ENCODE assay signal across 20 cellular contexts in genomic region chr14:34275038-34275437, GRCh38.
DNase-seq lines count a peak whose midpoint lies in the region; ATAC-seq, FAIRE-seq and TF ChIP-seq lines count a peak whose summit lies in the region.
"Had no signal": no experiment of that assay in that cellular context is flagged by ENCODE, and none has a peak within 500 bp of the region (broad histone marks: within the 10 kb centered on the region; RNA-seq: fewer than 3 reads in every experiment).

No MANE protein-coding gene starts in this region.

- no peaks in the 10 kb centered on the region for H3K36me3 ChIP-seq in smooth muscle cell (ENCODE audit: low read depth)
- H3K36me3 ChIP-seq: SJCRH30 had no signal

- no peaks in the 10 kb centered on the region for H3K9me3 ChIP-seq in smooth muscle cell (replicated peaks; ENCODE audit: low read depth)
- H3K9me3 ChIP-seq: SJCRH30 had no signal

- FAIRE-seq in H54 (lab: Jason Lieb, UNC), result peak; percentile 27
- FAIRE-seq: GM12892, GM18507 had no signal

- 72% methylated on average over 4 of the region's 4 CpGs for WGBS in smooth muscle cell (ENCODE audit: low lambda C conversion rate)

- H3K27ac ChIP-seq in smooth muscle cell (ENCODE audit: low read depth), result peak overlapping the region; percentile 58
- H3K27ac ChIP-seq: HL-60, SJCRH30 had no signal

- peaks cover 11% of the 10 kb centered on the region for H3F3A ChIP-seq in smooth muscle cell (ENCODE audit: low read depth)

- H2AFZ ChIP-seq in smooth muscle cell (ENCODE audit: low read depth), result peak overlapping the region; percentile 70

- H3K9ac ChIP-seq in smooth muscle cell (ENCODE audit: low read depth), result no peak overlapping the region

- H3K79me2 ChIP-seq in smooth muscle cell (ENCODE audit: low read depth), result no peaks in the 10 kb centered on the region

- no peak for TF ChIP-seq CTCF in fibroblast of villous mesenchyme (IDR thresholded peaks at IDR 0.05; ENCODE audit: insufficient read depth, low read depth, low read length)
- no peak for TF ChIP-seq CTCF in smooth muscle cell (IDR thresholded peaks at IDR 0.05; ENCODE audit: borderline replicate concordance, insufficient read depth, poor library complexity, severe bottlenecking)

- H3K4me2 ChIP-seq in smooth muscle cell, result peak overlapping the region; percentile 63

- ATAC-seq in HG02588 (IDR thresholded peaks at IDR 0.05; ENCODE audit: unreplicated experiment), result no peak

- H3K4me1 ChIP-seq in smooth muscle cell (ENCODE audit: low read depth), result peaks cover 13% of the 10 kb centered on the region

- DNase-seq in H54 (ENCODE audit: insufficient read length, low spot score), result no peak
- peak; percentile 3 for DNase-seq in LoVo (ENCODE audit: low spot score)
- DNase-seq in fibroblast of villous mesenchyme (ENCODE audit: low read depth), result peak; percentile 26
- no peak for DNase-seq in smooth muscle cell (lab: John Stamatoyannopoulos, UW; ENCODE audit: unreplicated experiment)
- DNase-seq in epidermal melanocyte (ENCODE audit: insufficient read length, low spot score), result no peak
- DNase-seq in OCI-M1 (lab: John Stamatoyannopoulos, UW), result no peak
- DNase-seq: ACHN; CD4-positive, CD25-positive, alpha-beta regulatory T cell; DMS153; GDM1; H7; NCI-H1092 treated with DMSO at 0.1 percent for 48 hours; NCI-H2081; NCI-H510A treated with DMSO at 0.1 percent for 48 hours; NCI-H82 had no signal

- no peak overlapping the region for H3K4me3 ChIP-seq in fibroblast of villous mesenchyme (ENCODE audit: low read depth, low read length)
- H3K4me3 ChIP-seq in smooth muscle cell, result no peak overlapping the region
- H3K4me3 ChIP-seq: SJCRH30 had no signal

- H3K27me3 ChIP-seq in smooth muscle cell (ENCODE audit: low read depth), result no peaks in the 10 kb centered on the region
- H3K27me3 ChIP-seq: SJCRH30 had no signal

- no peak for TF ChIP-seq POLR2A in H54 (IDR thresholded peaks at IDR 0.05; ENCODE audit: low read depth, low read length)

- H4K20me1 ChIP-seq in smooth muscle cell (ENCODE audit: low read depth), result no peaks in the 10 kb centered on the region

Comparison
In these comparisons a context has a peak if more than half of its experiments do, and no peak if none do; other contexts are left out.
1. DNase-seq: peak in LoVo (single experiment) and fibroblast of villous mesenchyme (single experiment); none in H54 (single experiment), smooth muscle cell (single experiment), epidermal melanocyte (single experiment) and OCI-M1 (single experiment).